8 cellular contexts compared by ENCODE assay signal in genomic region chr3:121545564-121546455, GRCh38.
DNase-seq lines count a peak whose midpoint lies in the region; ATAC-seq and FAIRE-seq lines count a peak whose summit lies in the region.

TSS of gene POLQ (minus strand) at chr3:121545988. CDS start at chr3:121545877, 111 bp downstream.

- ATAC-seq in GM19023 (IDR thresholded peaks at IDR 0.05; ENCODE audit: unreplicated experiment) (peak; percentile 83), HG03280 (IDR thresholded peaks at IDR 0.05; ENCODE audit: unreplicated experiment) (peak; percentile 79)
- peak; percentile 99 for ATAC-seq in central memory CD8-positive, alpha-beta T cell (replicated peaks; ENCODE audit: extremely low read depth, poor library complexity, severe bottlenecking)

- DNase-seq in AG08396 (ENCODE audit: low spot score) (peak; percentile 94), NCI-H345 treated with DMSO at 0.1 percent for 48 hours (lab: John Stamatoyannopoulos, UW; ENCODE audit: unreplicated experiment) (peak; percentile 58)
- DNase-seq in activated CD4-positive, CD25-positive, alpha-beta regulatory T cell (lab: John Stamatoyannopoulos, UW) = peak; percentile 58 to 78 (median 75)
- DNase-seq in central memory CD8-positive, alpha-beta T cell (ENCODE audit: low spot score in 2 of 2) = peak; percentile 74 to 82
- DNase-seq in stimulated activated CD4-positive, alpha-beta T cell treated with anti-CD3 and anti-CD28 coated beads, Interleukin-12 subunit alpha, Interleukin-12 subunit beta, amount 100 ng/mL, for 4 hours = peak; percentile 78

- H3K36me3 Mint-ChIP-seq in central memory CD8-positive, alpha-beta T cell (ENCODE audit: insufficient read depth) = peaks cover 10% of the 10 kb centered on the region

- H3K27me3 Mint-ChIP-seq in central memory CD8-positive, alpha-beta T cell = no peaks in the 10 kb centered on the region

- H3K9me3 Mint-ChIP-seq in central memory CD8-positive, alpha-beta T cell = no peaks in the 10 kb centered on the region

- peak within 1 kb of the TSS; percentile 83 for H3K27ac Mint-ChIP-seq in central memory CD8-positive, alpha-beta T cell (ENCODE audit: low read depth)

- peak; percentile 86 for FAIRE-seq in islet of Langerhans (lab: Jason Lieb, UNC)

- peak within 1 kb of the TSS; percentile 86 for H3K4me3 Mint-ChIP-seq in central memory CD8-positive, alpha-beta T cell

- H3K4me1 Mint-ChIP-seq in central memory CD8-positive, alpha-beta T cell = peaks cover 19% of the 10 kb centered on the region

Comparison
In these comparisons a context has a peak if more than half of its experiments do, and no peak if none do; other contexts are left out.
1. Peak in every context shown above with its lines: DNase-seq and ATAC-seq.